In the genomic region with DNA sequence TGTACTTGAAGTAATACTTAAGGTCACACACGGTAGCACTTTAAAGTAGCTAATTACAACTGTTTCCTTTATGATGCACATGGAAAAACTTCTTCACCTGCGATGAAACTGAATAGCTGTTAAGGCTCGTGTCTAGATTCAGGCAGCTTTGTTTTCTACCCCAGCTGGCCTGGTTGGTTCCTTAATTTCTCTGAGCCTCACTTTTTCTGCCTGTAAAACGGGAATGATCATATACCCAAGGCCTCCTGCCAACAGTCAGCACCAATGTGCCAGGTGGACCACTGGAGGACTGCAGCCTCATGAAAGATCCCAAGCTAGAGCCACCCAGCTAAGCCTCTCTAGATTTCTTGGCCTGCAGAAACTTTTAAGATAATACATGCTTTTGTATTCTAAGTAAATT, we compare ENCODE assay signal across 33 cellular contexts.
"Had no signal": no experiment of that assay in that cellular context is flagged by ENCODE, and none has a peak within 500 bp of the region (broad histone marks: within the 10 kb centered on the region; RNA-seq: fewer than 3 reads in every experiment).

No MANE protein-coding gene starts in this region.

- H3K4me3 ChIP-seq: adrenal gland, body of pancreas, breast epithelium had no signal

- H3K27ac ChIP-seq: adrenal gland, body of pancreas, brain microvascular endothelial cell, breast epithelium, VCaP had no signal

- H3K36me3 ChIP-seq: adrenal gland, brain microvascular endothelial cell, breast epithelium had no signal

- FAIRE-seq: astrocyte, colon, TTC549 had no signal

- ATAC-seq: activated CD8-positive, alpha-beta T cell treated with anti-CD3 and anti-CD28 coated beads for 36 hours; activated naive CD4-positive, alpha-beta T cell treated with anti-CD3 and anti-CD28 coated beads, Interleukin-2, amount 50 U/mL, for 72 hours; activated T-cell treated with anti-CD3 and anti-CD28 coated beads, Interleukin-2, amount 50 U/mL, for 4 hours; activated T-cell treated with anti-CD3 and anti-CD28 coated beads, Interleukin-2, amount 50 U/mL, for 72 hours; activated T-helper 17 cell treated with anti-CD3 and anti-CD28 coated beads, Interleukin-2, amount 50 U/mL, for 72 hours; body of pancreas had no signal

- DNase-seq: activated B cell treated with CpG ODN at 0.5 μM for 24 hours; activated CD4-positive, alpha-beta memory T cell treated with anti-CD3 and anti-CD28 coated beads for 36 hours; activated CD4-positive, alpha-beta T cell treated with anti-CD3 and anti-CD28 coated beads for 4 hours; activated CD4-positive, alpha-beta T cell treated with anti-CD3 and anti-CD28 coated beads, Interleukin-2, amount 10 ng/mL, durations not matched to agents 24 days and 14 days; activated CD4-positive, alpha-beta T cell treated with anti-CD3 and anti-CD28 coated beads, Interleukin-2, amount 50 U/mL, for 1 hour; activated CD4-positive, alpha-beta T cell treated with anti-CD3 and anti-CD28 coated beads, Interleukin-2, amount 50 U/mL, for 4 hours; activated CD4-positive, CD25-positive, alpha-beta regulatory T cell treated with anti-CD3 and anti-CD28 coated beads, Interleukin-2, amount 50 U/mL, for 72 hours; activated CD8-positive, alpha-beta memory T cell treated with anti-CD3 and anti-CD28 coated beads, Interleukin-2, amount 50 U/mL, for 4 hours; activated CD8-positive, alpha-beta T cell treated with anti-CD3 and anti-CD28 coated beads for 36 hours; activated effector memory CD4-positive, alpha-beta T cell treated with anti-CD3 and anti-CD28 coated beads, Interleukin-2, amount 50 U/mL, for 16 hours; activated gamma-delta T cell treated with Interleukin-2 at 50 U/mL for 16 hours; activated naive CD4-positive, alpha-beta T cell; activated naive CD4-positive, alpha-beta T cell treated with anti-CD3 and anti-CD28 coated beads for 36 hours; activated naive CD4-positive, alpha-beta T cell treated with anti-CD3 and anti-CD28 coated beads, Interleukin-2, amount 50 U/mL, for 16 hours; activated naive CD8-positive, alpha-beta T cell treated with anti-CD3 and anti-CD28 coated beads for 36 hours; activated T-cell treated with anti-CD3 and anti-CD28 coated beads for 4 hours; activated T-cell treated with anti-CD3 and anti-CD28 coated beads, Interleukin-2, amount 50 U/mL, for 1 hour; activated T-cell treated with anti-CD3 and anti-CD28 coated beads, Interleukin-2, amount 50 U/mL, for 4 hours; activated T-cell treated with anti-CD3 and anti-CD28 coated beads, Interleukin-2, amount 50 U/mL, for 72 hours; adrenal gland; amniotic stem cell; aorta; body of pancreas; brain microvascular endothelial cell; central memory CD4-positive, alpha-beta T cell; T-helper 9 cell had no signal

- H3K27me3 ChIP-seq: adrenal gland, body of pancreas, brain microvascular endothelial cell had no signal

- H3K4me1 ChIP-seq: adrenal gland, body of pancreas, breast epithelium had no signal

- H3K9me3 ChIP-seq: adrenal gland, body of pancreas, breast epithelium had no signal
